ENCODE assay signal across 9 cellular contexts in genomic region chr7:6376820-6377219, GRCh38. TPM values are rescaled to one million over a fixed set of nuclear protein-coding genes. Genes with fewer than 3 reads are reported as not detected.
DNase-seq lines count a peak whose midpoint lies in the region; ATAC-seq and TF ChIP-seq lines count a peak whose summit lies in the region.
"Had no signal": no experiment of that assay in that cellular context is flagged by ENCODE, and none has a peak within 500 bp of the region (broad histone marks: within the 10 kb centered on the region; RNA-seq: fewer than 3 reads in every experiment).

No MANE protein-coding gene starts in this region.

- DNase-seq in BJ (ENCODE audit: low read depth) (no peak), coronary artery (ENCODE audit: low spot score) (no peak), naive B cell (no peak), NCI-H2029 (lab: John Stamatoyannopoulos, UW) (no peak), SHP77 treated with DMSO at 0.1 percent for 48 hours (lab: John Stamatoyannopoulos, UW) (no peak), GDM1 (lab: John Stamatoyannopoulos, UW) (no peak)
- DNase-seq in NK-92 treated with Interleukin-12 subunit alpha and Interleukin-12 subunit beta, amount 100 ng/mL, for 24 hours (lab: John Stamatoyannopoulos, UW): no peak
- DNase-seq: NCI-H2081 had no signal

- H3K9me3 ChIP-seq in HUES6 (ENCODE audit: control insufficient read depth, insufficient read depth, low read depth, low read length): no peaks in the 10 kb centered on the region

- POLR2A ChIA-PET in BJ (lab: Charles Lee): no interaction called here

- no peaks in the 10 kb centered on the region for H3K9me3 Mint-ChIP-seq in naive B cell

- CTCF ChIA-PET in BJ (lab: Yijun Ruan, JAX): interaction anchor here (1.4 kb wide), 1 partner anchor 9 kb away, joined by 4 read pairs; no protein-coding TSS in a partner anchor

- TF ChIP-seq CTCF in BJ (IDR thresholded peaks at IDR 0.05; ENCODE audit: insufficient read depth, low read depth, low read length) (no peak), coronary artery (IDR thresholded peaks at IDR 0.05) (no peak)

- H3K4me1 Mint-ChIP-seq in naive B cell: peaks cover 26 to 72% (median 50%) of the 10 kb centered on the region in 3 donors

- H3K36me3 Mint-ChIP-seq in naive B cell: no peaks in the 10 kb centered on the region

- H3K27me3 ChIP-seq in BJ (ENCODE audit: control insufficient read depth, insufficient read depth, low read length) (no peaks in the 10 kb centered on the region), HUES6 (ENCODE audit: control insufficient read depth, insufficient read depth, low read length) (no peaks in the 10 kb centered on the region)

- H3K4me3 Mint-ChIP-seq in naive B cell: peak overlapping the region in 6 of 8 donors; percentile 16 to 82 (median 63)

- H3K27ac ChIP-seq in HUES6 (ENCODE audit: low read depth, low read length) (no peak overlapping the region), coronary artery (peak overlapping the region in 1 of 2 donors; percentile 27)

- no peaks in the 10 kb centered on the region for H3K27me3 Mint-ChIP-seq in naive B cell

- H3K36me3 ChIP-seq in BJ (ENCODE audit: control insufficient read depth, insufficient read depth, low read length) (peaks cover 2% of the 10 kb centered on the region; the same call in 1 of the 2 replicates), HUES6 (ENCODE audit: control insufficient read depth, insufficient read depth, low read length) (peaks cover 14% of the 10 kb centered on the region; the same call in 1 of the 2 replicates)

- H3K4me3 ChIP-seq in BJ (ENCODE audit: low read depth, low read length): peak overlapping the region; percentile 18; the same call in 1 of the 2 replicates
- peak overlapping the region; percentile 22; the same call in 1 of the 2 replicates for H3K4me3 ChIP-seq in HUES6 (ENCODE audit: low read depth, low read length)
- H3K4me3 ChIP-seq in coronary artery: peak overlapping the region; percentile 51

- H3K9ac ChIP-seq in HUES6 (ENCODE audit: low read length): no peak overlapping the region

- peak overlapping the region; percentile 70 to 88 (median 80) for H3K27ac Mint-ChIP-seq in naive B cell

- no peak for ATAC-seq in naive B cell (ENCODE audit: low read depth in 2 of 2)

- peaks cover 4% of the 10 kb centered on the region; the same call in 1 of the 2 replicates for H3K4me1 ChIP-seq in HUES6 (ENCODE audit: control insufficient read depth, insufficient read depth, low read length)

RNA-seq across cellular contexts. Expression of gene RAC1, which starts 2.5 kb away (rescaled TPM):
- 381 and 427 TPM in 2 replicates for polyA plus RNA-seq in BJ (2011; rRNA removed)
- polyA minus RNA-seq in BJ (2011; rRNA and poly(A)+ RNA removed): 117 and 147 TPM in 2 replicates
- 100 to 1,000 TPM; 228 to 346 (median 298) TPM for polyA plus RNA-seq in naive B cell (ENCODE audit: low read depth in 6 of 6)

RNA-seq across cellular contexts. Expression of gene FAM220A, which starts 28.1 kb away (rescaled TPM):
- polyA plus RNA-seq in BJ (2011; rRNA removed) (17.5 and 20.8 TPM in 2 replicates), naive B cell (ENCODE audit: low read depth in 6 of 6) (10 to 100 TPM in 2 of 6 donors, 1 to 10 TPM in 4; 4.3 to 12.2 (median 8.8) TPM)
- polyA minus RNA-seq in BJ (2011; rRNA and poly(A)+ RNA removed): 9.1 and 13.0 TPM in 2 replicates
